ENCODE assay signal across 1 cellular context in the genomic region with DNA sequence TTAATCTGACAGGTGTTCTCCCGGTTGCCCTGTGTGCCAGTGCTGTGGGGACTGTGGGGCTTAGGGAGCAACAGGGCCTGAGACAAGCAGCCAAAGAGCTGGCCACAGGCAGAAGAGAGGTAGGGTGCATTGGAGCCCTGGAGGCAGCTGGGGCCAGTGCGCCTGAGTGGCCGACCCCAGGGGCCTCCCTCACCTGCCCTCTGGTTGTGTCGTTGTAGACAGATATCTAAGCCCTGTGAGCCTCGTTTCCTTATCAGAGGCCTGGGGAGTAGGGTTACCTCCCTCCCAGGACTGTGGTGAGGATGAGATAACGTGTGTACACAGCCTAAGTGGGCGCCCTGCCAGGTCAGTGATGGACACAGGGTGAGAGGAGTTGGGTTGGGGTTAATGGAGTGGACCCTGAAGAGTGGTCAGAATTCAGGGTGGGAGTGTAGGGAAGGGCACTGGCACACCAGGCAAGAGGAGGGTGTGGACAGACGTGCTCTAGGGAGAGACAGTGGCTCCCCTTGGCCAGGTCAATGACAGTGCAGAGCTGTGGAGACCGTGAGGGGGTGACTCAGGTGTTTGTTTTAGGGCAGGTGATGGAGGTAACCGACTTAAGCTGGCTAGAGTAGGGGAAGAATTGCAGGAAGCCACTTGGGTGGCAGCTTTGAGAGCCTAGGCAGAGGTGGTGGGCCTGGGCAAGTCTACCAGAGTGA.
TF ChIP-seq lines count a peak whose summit lies in the region.

No MANE protein-coding gene starts in this region.

TF ChIP-seq in HepG2, 621 proteins besides CTCF, POLR2A, EP300 and RAD21 (continued from another document and continues in another):
- TF ChIP-seq ZNF431 (CRISPR knock-in tag; IDR thresholded peaks at IDR 0.05; ENCODE audit: borderline replicate concordance, low read depth): no peak
- peak; percentile 45; the same call in 1 of the 2 replicates for TF ChIP-seq CBX5 (CRISPR knock-in tag; IDR thresholded peaks at IDR 0.05; ENCODE audit: borderline replicate concordance)
- TF ChIP-seq MYC (CRISPR knock-in tag; IDR thresholded peaks at IDR 0.05; ENCODE audit: borderline replicate concordance): no peak; the same call in 1 of the 2 replicates
- TF ChIP-seq, protein P1, sequence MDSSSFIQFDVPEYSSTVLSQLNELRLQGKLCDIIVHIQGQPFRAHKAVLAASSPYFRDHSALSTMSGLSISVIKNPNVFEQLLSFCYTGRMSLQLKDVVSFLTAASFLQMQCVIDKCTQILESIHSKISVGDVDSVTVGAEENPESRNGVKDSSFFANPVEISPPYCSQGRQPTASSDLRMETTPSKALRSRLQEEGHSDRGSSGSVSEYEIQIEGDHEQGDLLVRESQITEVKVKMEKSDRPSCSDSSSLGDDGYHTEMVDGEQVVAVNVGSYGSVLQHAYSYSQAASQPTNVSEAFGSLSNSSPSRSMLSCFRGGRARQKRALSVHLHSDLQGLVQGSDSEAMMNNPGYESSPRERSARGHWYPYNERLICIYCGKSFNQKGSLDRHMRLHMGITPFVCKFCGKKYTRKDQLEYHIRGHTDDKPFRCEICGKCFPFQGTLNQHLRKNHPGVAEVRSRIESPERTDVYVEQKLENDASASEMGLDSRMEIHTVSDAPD (CRISPR knock-in tag; IDR thresholded peaks at IDR 0.05): 0 out of 2 replicates have a peak, but pooled peaks have one; percentile 60
- TF ChIP-seq ZNF737 (CRISPR knock-in tag; IDR thresholded peaks at IDR 0.05; ENCODE audit: borderline replicate concordance): no peak
- TF ChIP-seq, protein P2, sequence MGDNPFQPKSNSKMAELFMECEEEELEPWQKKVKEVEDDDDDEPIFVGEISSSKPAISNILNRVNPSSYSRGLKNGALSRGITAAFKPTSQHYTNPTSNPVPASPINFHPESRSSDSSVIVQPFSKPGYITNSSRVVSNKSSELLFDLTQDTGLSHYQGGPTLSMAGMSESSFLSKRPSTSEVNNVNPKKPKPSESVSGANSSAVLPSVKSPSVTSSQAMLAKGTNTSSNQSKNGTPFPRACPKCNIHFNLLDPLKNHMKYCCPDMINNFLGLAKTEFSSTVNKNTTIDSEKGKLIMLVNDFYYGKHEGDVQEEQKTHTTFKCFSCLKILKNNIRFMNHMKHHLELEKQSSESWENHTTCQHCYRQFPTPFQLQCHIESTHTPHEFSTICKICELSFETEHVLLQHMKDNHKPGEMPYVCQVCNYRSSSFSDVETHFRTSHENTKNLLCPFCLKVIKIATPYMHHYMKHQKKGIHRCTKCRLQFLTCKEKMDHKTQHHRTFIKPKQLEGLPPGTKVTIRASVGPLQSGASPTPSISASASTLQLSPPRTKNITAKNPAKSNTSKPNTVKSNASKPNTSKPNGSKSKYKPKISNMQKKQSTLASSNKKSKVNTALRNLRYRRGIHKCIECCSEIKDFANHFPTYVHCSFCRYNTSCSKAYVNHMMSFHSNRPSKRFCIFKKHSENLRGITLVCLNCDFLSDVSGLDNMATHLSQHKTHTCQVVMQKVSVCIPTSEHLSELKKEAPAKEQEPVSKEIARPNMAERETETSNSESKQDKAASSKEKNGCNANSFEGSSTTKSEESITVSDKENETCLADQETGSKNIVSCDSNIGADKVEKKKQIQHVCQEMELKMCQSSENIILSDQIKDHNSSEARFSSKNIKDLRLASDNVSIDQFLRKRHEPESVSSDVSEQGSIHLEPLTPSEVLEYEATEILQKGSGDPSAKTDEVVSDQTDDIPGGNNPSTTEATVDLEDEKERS (CRISPR knock-in tag; IDR thresholded peaks at IDR 0.05): no peak
- TF ChIP-seq SIX1 (CRISPR knock-in tag; IDR thresholded peaks at IDR 0.05; ENCODE audit: borderline replicate concordance): peak; percentile 96
- TF ChIP-seq ZSCAN9 (CRISPR knock-in tag; IDR thresholded peaks at IDR 0.05; ENCODE audit: borderline replicate concordance): no peak
- no peak for TF ChIP-seq RFX1 (IDR thresholded peaks at IDR 0.05)
- no peak for TF ChIP-seq ZSCAN30 (CRISPR knock-in tag; IDR thresholded peaks at IDR 0.05)
- TF ChIP-seq JUNB (CRISPR knock-in tag; IDR thresholded peaks at IDR 0.05; ENCODE audit: borderline replicate concordance): 0 out of 2 replicates have a peak, but pooled peaks have one; percentile 22
- peak; percentile 62 for TF ChIP-seq ZGPAT (CRISPR knock-in tag; IDR thresholded peaks at IDR 0.05)
- peak; percentile 33; the same call in 1 of the 2 replicates for TF ChIP-seq ATF3 (CRISPR knock-in tag; IDR thresholded peaks at IDR 0.05)
- peak; percentile 93 for TF ChIP-seq FOXA3 (CRISPR knock-in tag; IDR thresholded peaks at IDR 0.05)
- no peak for TF ChIP-seq ZNF343 (CRISPR knock-in tag; IDR thresholded peaks at IDR 0.05)
- TF ChIP-seq RFXANK (CRISPR knock-in tag; IDR thresholded peaks at IDR 0.05): no peak
- peak; percentile 57 for TF ChIP-seq NR2F6 (IDR thresholded peaks at IDR 0.05)
- peak; percentile 46; the same call in 1 of the 2 replicates for TF ChIP-seq NR2F6 (CRISPR knock-in tag; IDR thresholded peaks at IDR 0.05)
- TF ChIP-seq PCBP1 (IDR thresholded peaks at IDR 0.05; ENCODE audit: borderline replicate concordance, low read depth, low read length): no peak
- peak; percentile 32; the same call in 1 of the 2 replicates for TF ChIP-seq TAF1 (CRISPR knock-in tag; IDR thresholded peaks at IDR 0.05)
- TF ChIP-seq IKZF4 (CRISPR knock-in tag; IDR thresholded peaks at IDR 0.05; ENCODE audit: borderline replicate concordance, low read depth, not compliant biosample characterization): no peak
- no peak for TF ChIP-seq ZNF670 (CRISPR knock-in tag; IDR thresholded peaks at IDR 0.05; ENCODE audit: borderline replicate concordance)
- 0 out of 2 replicates have a peak, but pooled peaks have one; percentile 8 for TF ChIP-seq TBX3 (IDR thresholded peaks at IDR 0.05; ENCODE audit: borderline replicate concordance)
- no peak for TF ChIP-seq FUBP1 (CRISPR knock-in tag; IDR thresholded peaks at IDR 0.05; ENCODE audit: borderline replicate concordance)
- no peak for TF ChIP-seq BHLHE40 (IDR thresholded peaks at IDR 0.05; ENCODE audit: low read length)
- TF ChIP-seq SALL2 (CRISPR knock-in tag; IDR thresholded peaks at IDR 0.05): 0 out of 2 replicates have a peak, but pooled peaks have one; percentile 29
- TF ChIP-seq TEAD3 (CRISPR knock-in tag; optimal IDR thresholded peaks at IDR 0.05; ENCODE audit: borderline replicate concordance): peak; percentile 64
- peak; percentile 39; the same call in 1 of the 2 replicates for TF ChIP-seq ELF1 (CRISPR knock-in tag; IDR thresholded peaks at IDR 0.05)
- TF ChIP-seq HIVEP1 (CRISPR knock-in tag; IDR thresholded peaks at IDR 0.05): peak; percentile 65
- TF ChIP-seq ZNF792 (CRISPR knock-in tag; IDR thresholded peaks at IDR 0.05): peak; percentile 92
- TF ChIP-seq PAXIP1 (CRISPR knock-in tag; conservative IDR thresholded peaks at IDR 0.05): peak; percentile 83
- no peak for TF ChIP-seq CCDC6 (CRISPR knock-in tag; IDR thresholded peaks at IDR 0.05)
- TF ChIP-seq, protein P3, sequence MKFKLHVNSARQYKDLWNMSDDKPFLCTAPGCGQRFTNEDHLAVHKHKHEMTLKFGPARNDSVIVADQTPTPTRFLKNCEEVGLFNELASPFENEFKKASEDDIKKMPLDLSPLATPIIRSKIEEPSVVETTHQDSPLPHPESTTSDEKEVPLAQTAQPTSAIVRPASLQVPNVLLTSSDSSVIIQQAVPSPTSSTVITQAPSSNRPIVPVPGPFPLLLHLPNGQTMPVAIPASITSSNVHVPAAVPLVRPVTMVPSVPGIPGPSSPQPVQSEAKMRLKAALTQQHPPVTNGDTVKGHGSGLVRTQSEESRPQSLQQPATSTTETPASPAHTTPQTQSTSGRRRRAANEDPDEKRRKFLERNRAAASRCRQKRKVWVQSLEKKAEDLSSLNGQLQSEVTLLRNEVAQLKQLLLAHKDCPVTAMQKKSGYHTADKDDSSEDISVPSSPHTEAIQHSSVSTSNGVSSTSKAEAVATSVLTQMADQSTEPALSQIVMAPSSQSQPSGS (CRISPR knock-in tag; IDR thresholded peaks at IDR 0.05): peak; percentile 83; the same call in 1 of the 2 replicates
- TF ChIP-seq THYN1 (CRISPR knock-in tag; IDR thresholded peaks at IDR 0.05; ENCODE audit: borderline replicate concordance, low read depth): no peak
- 0 out of 2 replicates have a peak, but pooled peaks have one; percentile 59 for TF ChIP-seq ZNF709 (CRISPR knock-in tag; IDR thresholded peaks at IDR 0.05)
- TF ChIP-seq NPAS2 (CRISPR knock-in tag; IDR thresholded peaks at IDR 0.05; ENCODE audit: borderline replicate concordance): no peak
- TF ChIP-seq ZBTB3 (CRISPR knock-in tag; IDR thresholded peaks at IDR 0.05; ENCODE audit: borderline replicate concordance, low read depth): no peak
- no peak for TF ChIP-seq HNRNPH1 (optimal IDR thresholded peaks at IDR 0.05; ENCODE audit: low read depth, low read length)
